19 cellular contexts compared by ENCODE assay signal in genomic region chr2:217604527-217605279, GRCh38.
DNase-seq lines count a peak whose midpoint lies in the region; ATAC-seq lines count a peak whose summit lies in the region.
"Had no signal": no experiment of that assay in that cellular context is flagged by ENCODE, and none has a peak within 500 bp of the region (broad histone marks: within the 10 kb centered on the region; RNA-seq: fewer than 3 reads in every experiment).

No MANE protein-coding gene starts in this region.

- H3K27me3 Mint-ChIP-seq in stimulated activated naive B cell treated with anti-CD40 and anti-IgM and Interleukin-4, amounts not matched to agents 10 μg/mL and 1 μg/mL and 100 μg/mL, for 72 hours = peaks cover 8 to 19% of the 10 kb centered on the region in 2 donors

- no peaks in the 10 kb centered on the region for H3K36me3 ChIP-seq in skeletal muscle tissue (ENCODE audit: control insufficient read depth in 3 of 3, insufficient read depth in 3 of 3, low read length in 3 of 3)

- ATAC-seq in stimulated activated naive B cell treated with anti-CD40 and anti-IgM and Interleukin-4, amounts not matched to agents 10 μg/mL and 1 μg/mL and 100 μg/mL, for 72 hours (replicated peaks) = no peak
- ATAC-seq: T-cell had no signal

- H3K9me3 Mint-ChIP-seq in stimulated activated naive B cell treated with anti-CD40 and anti-IgM and Interleukin-4, amounts not matched to agents 10 μg/mL and 1 μg/mL and 100 μg/mL, for 72 hours = no peaks in the 10 kb centered on the region
- H3K9me3 Mint-ChIP-seq: neural crest cell, T-cell had no signal

- peak overlapping the region in 1 of 3 donors; percentile 34 for H3K4me3 ChIP-seq in skeletal muscle tissue (ENCODE audit: low read length in 3 of 3)
- H3K4me3 ChIP-seq: testis had no signal

- no peak overlapping the region for H3K27ac Mint-ChIP-seq in stimulated activated naive B cell treated with anti-CD40 and anti-IgM and Interleukin-4, amounts not matched to agents 10 μg/mL and 1 μg/mL and 100 μg/mL, for 72 hours
- H3K27ac Mint-ChIP-seq: T-cell had no signal

- peak overlapping the region in 1 of 3 donors; percentile 42 for H3K9ac ChIP-seq in skeletal muscle tissue (ENCODE audit: low read depth in 1 of 3, low read length in 3 of 3)
- H3K9ac ChIP-seq: KMS-11 had no signal

- H3K9me3 ChIP-seq in skeletal muscle tissue (ENCODE audit: control insufficient read depth in 3 of 3, low read length in 3 of 3) = no peaks in the 10 kb centered on the region
- H3K9me3 ChIP-seq: testis had no signal

- no peak overlapping the region for H3K4me3 Mint-ChIP-seq in stimulated activated naive B cell treated with anti-CD40 and anti-IgM and Interleukin-4, amounts not matched to agents 10 μg/mL and 1 μg/mL and 100 μg/mL, for 72 hours
- H3K4me3 Mint-ChIP-seq: neural crest cell, T-cell had no signal

- H3K36me3 Mint-ChIP-seq in stimulated activated naive B cell treated with anti-CD40 and anti-IgM and Interleukin-4, amounts not matched to agents 10 μg/mL and 1 μg/mL and 100 μg/mL, for 72 hours = no peaks in the 10 kb centered on the region
- H3K36me3 Mint-ChIP-seq: T-cell had no signal

- peaks cover 14 to 27% (median 20%) of the 10 kb centered on the region in 3 donors for H3K4me1 ChIP-seq in skeletal muscle tissue (ENCODE audit: control insufficient read depth in 3 of 3, insufficient read depth in 3 of 3, low read length in 3 of 3)

- H3K27me3 ChIP-seq in skeletal muscle tissue (ENCODE audit: control insufficient read depth in 3 of 3, insufficient read depth in 3 of 3, low read length in 3 of 3) = no peaks in the 10 kb centered on the region
- H3K27me3 ChIP-seq: testis had no signal

- peak overlapping the region; percentile 75 for H3K27ac ChIP-seq in skeletal muscle tissue (ENCODE audit: low read depth, low read length)
- H3K27ac ChIP-seq: KMS-11, testis had no signal

- DNase-seq in NCI-H2227 (lab: John Stamatoyannopoulos, UW; ENCODE audit: unreplicated experiment) = peak; percentile 82
- peak; percentile 91 to 95 for DNase-seq in cerebellar nuclear complex (lab: John Stamatoyannopoulos, UW)
- peak; percentile 86 for DNase-seq in left kidney (ENCODE audit: low read depth, low spot score)
- no peak for DNase-seq in mesenteric fat pad (ENCODE audit: low spot score)
- no peak for DNase-seq in stimulated activated naive B cell treated with anti-CD40 and anti-IgM and Interleukin-4, amounts not matched to agents 10 μg/mL and 1 μg/mL and 100 μg/mL, for 72 hours
- no peak for DNase-seq in NCI-H2196 treated with DMSO at 0.1 percent for 48 hours (lab: John Stamatoyannopoulos, UW; ENCODE audit: unreplicated experiment)
- DNase-seq: activated CD4-positive, alpha-beta T cell treated with anti-CD3 and anti-CD28 coated beads for 48 hours; activated gamma-delta T cell treated with Interleukin-2 at 50 U/mL for 16 hours; amygdala; central memory CD4-positive, alpha-beta T cell; mammary epithelial cell; MV-4-11; NCI-H187 treated with DMSO at 0.1 percent for 48 hours; NCI-H446; T-cell; testis had no signal

- no peaks in the 10 kb centered on the region for H3K4me1 Mint-ChIP-seq in stimulated activated naive B cell treated with anti-CD40 and anti-IgM and Interleukin-4, amounts not matched to agents 10 μg/mL and 1 μg/mL and 100 μg/mL, for 72 hours

Comparison
In these comparisons a context has a peak if more than half of its experiments do, and no peak if none do; other contexts are left out.
1. DNase-seq: peak in NCI-H2227 (single experiment), cerebellar nuclear complex (2 of 2) and left kidney (single experiment); none in mesenteric fat pad (single experiment), stimulated activated naive B cell treated with anti-CD40 and anti-IgM and Interleukin-4, amounts not matched to agents 10 μg/mL and 1 μg/mL and 100 μg/mL, for 72 hours (single experiment) and NCI-H2196 treated with DMSO at 0.1 percent for 48 hours (single experiment).